In the genomic region with DNA sequence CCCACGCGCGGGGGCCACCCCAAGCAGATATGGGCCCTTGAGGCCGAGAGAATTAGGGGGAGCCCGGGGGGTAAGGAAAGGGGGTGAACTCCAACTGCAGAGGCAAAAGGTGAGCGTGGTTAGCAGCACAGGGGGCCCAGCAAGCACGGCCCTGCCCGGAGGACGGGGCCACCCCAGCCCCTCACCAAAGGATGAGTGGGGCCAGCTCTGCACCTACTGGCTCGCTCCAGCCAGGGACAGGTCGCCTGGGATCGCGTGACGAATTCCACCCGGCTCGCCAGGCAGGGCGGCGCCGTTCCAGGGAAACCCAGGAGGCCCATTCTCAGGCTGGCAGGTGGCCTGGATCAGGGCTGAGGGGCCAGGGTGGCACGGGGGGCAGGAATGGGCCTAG, we compare ENCODE assay signal across 1 cellular context.
TF ChIP-seq lines count a peak whose summit lies in the region.

No MANE protein-coding gene starts in this region.

TF ChIP-seq in H1, 55 proteins besides CTCF, POLR2A, EP300 and RAD21:
- TF ChIP-seq MAFK (IDR thresholded peaks at IDR 0.05; ENCODE audit: low read depth, low read length) (no peak), NRF1 (IDR thresholded peaks at IDR 0.05; ENCODE audit: low read depth, low read length) (no peak), JUND (IDR thresholded peaks at IDR 0.05; ENCODE audit: low read length) (no peak), SP4 (IDR thresholded peaks at IDR 0.05; ENCODE audit: low read length) (no peak)
